8 cellular contexts compared by ENCODE assay signal in genomic region chr14:22871200-22871961, GRCh38. TPM values are rescaled to one million over a fixed set of nuclear protein-coding genes. Genes with fewer than 3 reads are reported as not detected.
DNase-seq lines count a peak whose midpoint lies in the region; ATAC-seq and TF ChIP-seq lines count a peak whose summit lies in the region.

TSS of gene LRP10 (plus strand) at chr14:22871740. CDS start at chr14:22872304, 564 bp downstream.

- CTCF ChIA-PET in activated CD4-positive, alpha-beta T cell treated with anti-CD3 and anti-CD28 coated beads for 36 hours (lab: Charles Lee): interaction anchor here (0.6 to 6.7 kb wide), 18 partner anchors 9 to 315 kb away, joined by 3 to 111 read pairs (median 6); partner anchors contain the start of genes PRMT5, RBM23 and REM2

- peak within 1 kb of the TSS; percentile 99 for H3K27ac ChIP-seq in colonic mucosa

- H3K9me3 Mint-ChIP-seq in activated CD4-positive, alpha-beta T cell treated with anti-CD3 and anti-CD28 coated beads for 36 hours (ENCODE audit: low read depth): no peaks in the 10 kb centered on the region

- peak within 1 kb of the TSS; percentile 82 for H3K4me3 ChIP-seq in AG10803 (ENCODE audit: low read length)
- peak within 1 kb of the TSS; percentile 57 for H3K4me3 ChIP-seq in colonic mucosa

- peak within 1 kb of the TSS; percentile 88 for H3K4me3 Mint-ChIP-seq in activated CD4-positive, alpha-beta T cell treated with anti-CD3 and anti-CD28 coated beads for 36 hours

- peaks cover 37% of the 10 kb centered on the region for H3K4me1 Mint-ChIP-seq in activated CD4-positive, alpha-beta T cell treated with anti-CD3 and anti-CD28 coated beads for 36 hours

- H3K27me3 Mint-ChIP-seq in activated CD4-positive, alpha-beta T cell treated with anti-CD3 and anti-CD28 coated beads for 36 hours: no peaks in the 10 kb centered on the region

- H3K27ac Mint-ChIP-seq in activated CD4-positive, alpha-beta T cell treated with anti-CD3 and anti-CD28 coated beads for 36 hours: peak within 1 kb of the TSS; percentile 99

- peaks cover 25% of the 10 kb centered on the region for H3K36me3 Mint-ChIP-seq in activated CD4-positive, alpha-beta T cell treated with anti-CD3 and anti-CD28 coated beads for 36 hours (ENCODE audit: low read depth)

- H3K9ac ChIP-seq in colonic mucosa (ENCODE audit: low read depth in 2 of 2, low read length in 2 of 2): peak within 1 kb of the TSS; percentile 95 to 98

- peaks cover 22% of the 10 kb centered on the region for H3K36me3 ChIP-seq in colonic mucosa

- peaks cover 7% of the 10 kb centered on the region for H3K4me1 ChIP-seq in colonic mucosa

- no peaks in the 10 kb centered on the region for H3K27me3 ChIP-seq in colonic mucosa

- H3K9me3 ChIP-seq in colonic mucosa: no peaks in the 10 kb centered on the region

- no peak for TF ChIP-seq CTCF in AG10803 (conservative IDR thresholded peaks at IDR 0.05; ENCODE audit: low read length)
- TF ChIP-seq CTCF in colonic mucosa (IDR thresholded peaks at IDR 0.05): no peak

- DNase-seq in AG10803 (ENCODE audit: low read depth): peak; percentile 83
- DNase-seq in NCI-H460 (ENCODE audit: extremely low read depth, low read depth): peak; percentile 92
- peak; percentile 92 for DNase-seq in activated CD4-positive, alpha-beta T cell treated with anti-CD3 and anti-CD28 coated beads for 36 hours
- peak; percentile 98 for DNase-seq in colonic mucosa
- peak; percentile 98 for DNase-seq in left kidney (ENCODE audit: low read depth, low spot score)
- peak; percentile 75 to 82 for DNase-seq in stimulated activated CD4-positive, alpha-beta T cell treated with anti-CD3 and anti-CD28 coated beads, Interleukin-2, amount 100 ng/mL, for 24 hours

- POLR2A ChIA-PET in activated CD4-positive, alpha-beta T cell treated with anti-CD3 and anti-CD28 coated beads for 36 hours (lab: Charles Lee): interaction anchor here (0.6 to 1.4 kb wide), 10 partner anchors 18 to 1360 kb away, joined by 3 to 9 read pairs (median 3); partner anchors contain the start of genes CHMP4A, DAD1, METTL3 and RBM23

- ATAC-seq in GM19025 (IDR thresholded peaks at IDR 0.05; ENCODE audit: low read depth, unreplicated experiment): peak; percentile 83
- ATAC-seq in HG03196 (IDR thresholded peaks at IDR 0.05; ENCODE audit: unreplicated experiment): peak; percentile 74
- peak; percentile 80 for ATAC-seq in activated CD4-positive, alpha-beta T cell treated with anti-CD3 and anti-CD28 coated beads for 36 hours

- intact Hi-C loops in activated CD4-positive, alpha-beta T cell treated with anti-CD3 and anti-CD28 coated beads for 36 hours (cut with DNase I, micrococcal nuclease): loop anchor here (1.0 to 5.0 kb wide), 15 partner anchors 15 to 315 kb away; partner anchors contain the start of genes PRMT5 (in 2 of the 2), ACIN1 (in 1 of the 2), AJUBA (in 1 of the 2) and C14orf119 (in 1 of the 2)
- intact Hi-C loops in colonic mucosa (cut with DNase I): no loop called here

RNA-seq across cellular contexts. Expression of gene LRP10, which starts in this region (rescaled TPM):
- total RNA-seq in NCI-H460 (2014; rRNA removed; shearing (Covaris generic)): 102 and 107 TPM in 2 replicates
- 80.0 and 97.8 TPM in 2 replicates for polyA plus RNA-seq in NCI-H460 (2014; cell fraction: nucleus; rRNA removed)
- 10 to 100 TPM; 36.3 to 41.8 TPM for total RNA-seq in activated CD4-positive, alpha-beta T cell treated with anti-CD3 and anti-CD28 coated beads for 36 hours
- total RNA-seq in colonic mucosa: 100 to 1,000 TPM; 204 to 222 TPM

Comparison
In these comparisons a context has a peak if more than half of its experiments do, and no peak if none do; other contexts are left out.
1. Peak in every context shown above with its lines: DNase-seq, ATAC-seq, H3K4me3 ChIP-seq and H3K27ac ChIP-seq.